In genomic region chr1:7629011-7629410, GRCh38 we compare ENCODE assay signal across 2 cellular contexts.
TF ChIP-seq lines count a peak whose summit lies in the region.

No MANE protein-coding gene starts in this region.

TF ChIP-seq in SK-N-SH, 30 proteins besides CTCF, POLR2A, EP300 and RAD21 (continued from another document):
- no peak for TF ChIP-seq REST (IDR thresholded peaks at IDR 0.05; ENCODE audit: low read depth, low read length)

TF ChIP-seq in SK-N-SH treated with all-trans-retinoic acid at 6 μM for 48 hours, 23 proteins besides CTCF, POLR2A, EP300 and RAD21 (continued from another document):
- no peak for TF ChIP-seq ZFP30 (CRISPR knock-in tag; IDR thresholded peaks at IDR 0.05)
- no peak for TF ChIP-seq ZNF8 (CRISPR knock-in tag; IDR thresholded peaks at IDR 0.05)
- TF ChIP-seq ZNF70 (CRISPR knock-in tag; IDR thresholded peaks at IDR 0.05) = no peak
- no peak for TF ChIP-seq CREB5 (CRISPR knock-in tag; IDR thresholded peaks at IDR 0.05; ENCODE audit: low read depth)
